In the genomic region with DNA sequence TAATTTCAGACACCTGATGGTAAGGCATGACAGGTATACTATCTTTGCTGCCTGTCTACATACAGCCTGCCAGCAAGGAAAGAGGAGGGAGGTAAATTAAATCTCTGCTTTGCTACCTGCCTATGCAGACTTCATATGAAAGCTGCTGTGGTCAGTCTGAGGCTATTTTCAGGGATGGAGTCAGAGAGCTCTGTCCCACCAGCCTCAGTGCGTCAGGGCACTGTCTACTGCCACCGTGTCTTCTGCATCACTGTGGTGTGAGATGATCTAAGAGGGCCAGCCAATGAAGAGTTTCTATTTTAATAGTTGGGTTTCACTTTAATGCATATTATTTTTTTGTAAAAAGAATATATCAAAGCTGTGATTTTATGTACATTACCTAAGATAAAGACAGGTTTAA, we compare ENCODE assay signal across 1 cellular context.
TF ChIP-seq lines count a peak whose summit lies in the region.

No MANE protein-coding gene starts in this region.

TF ChIP-seq in GM12878, 131 proteins besides CTCF, POLR2A, EP300 and RAD21:
- TF ChIP-seq MYC (IDR thresholded peaks at IDR 0.05; ENCODE audit: insufficient read depth, insufficient read length, insufficient replicate concordance, low read length, severe bottlenecking) (no peak), NR2C1 (IDR thresholded peaks at IDR 0.05) (no peak), EZH2 (IDR thresholded peaks at IDR 0.05; ENCODE audit: borderline replicate concordance, control insufficient read depth, low read depth, low read length) (no peak), MTA2 (IDR thresholded peaks at IDR 0.05; ENCODE audit: low read depth) (no peak), POU2F2 (IDR thresholded peaks at IDR 0.05; ENCODE audit: borderline replicate concordance, low read depth, low read length) (no peak), ZBTB40 (IDR thresholded peaks at IDR 0.05; ENCODE audit: borderline replicate concordance) (no peak), CHD1 (IDR thresholded peaks at IDR 0.05; ENCODE audit: low read depth, low read length) (no peak), CEBPZ (IDR thresholded peaks at IDR 0.05; ENCODE audit: low read depth, low read length) (no peak), ETV6 (conservative IDR thresholded peaks at IDR 0.05 in 1 of 2, IDR thresholded peaks at IDR 0.05 in 1 of 2; ENCODE audit: borderline replicate concordance in 1 of 2, low read depth in 1 of 2) (no peak), EGR1 (IDR thresholded peaks at IDR 0.05; ENCODE audit: borderline replicate concordance in 1 of 2, low read depth in 2 of 2, low read length in 2 of 2) (no peak), MYB (IDR thresholded peaks at IDR 0.05; ENCODE audit: borderline replicate concordance, low read depth, low read length) (no peak), MEF2B (IDR thresholded peaks at IDR 0.05; ENCODE audit: partially characterized antibody, poor library complexity, severe bottlenecking) (no peak), GATAD2B (conservative IDR thresholded peaks at IDR 0.05; ENCODE audit: low read depth) (no peak), CBX3 (IDR thresholded peaks at IDR 0.05; ENCODE audit: borderline replicate concordance, low read depth) (no peak), NFYA (IDR thresholded peaks at IDR 0.05; ENCODE audit: borderline replicate concordance, low read depth, low read length) (no peak), ZBED1 (IDR thresholded peaks at IDR 0.05; ENCODE audit: borderline replicate concordance) (no peak)
- TF ChIP-seq, protein P1, sequence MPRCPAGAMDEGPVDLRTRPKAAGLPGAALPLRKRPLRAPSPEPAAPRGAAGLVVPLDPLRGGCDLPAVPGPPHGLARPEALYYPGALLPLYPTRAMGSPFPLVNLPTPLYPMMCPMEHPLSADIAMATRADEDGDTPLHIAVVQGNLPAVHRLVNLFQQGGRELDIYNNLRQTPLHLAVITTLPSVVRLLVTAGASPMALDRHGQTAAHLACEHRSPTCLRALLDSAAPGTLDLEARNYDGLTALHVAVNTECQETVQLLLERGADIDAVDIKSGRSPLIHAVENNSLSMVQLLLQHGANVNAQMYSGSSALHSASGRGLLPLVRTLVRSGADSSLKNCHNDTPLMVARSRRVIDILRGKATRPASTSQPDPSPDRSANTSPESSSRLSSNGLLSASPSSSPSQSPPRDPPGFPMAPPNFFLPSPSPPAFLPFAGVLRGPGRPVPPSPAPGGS (IDR thresholded peaks at IDR 0.05; ENCODE audit: borderline replicate concordance, insufficient read depth, low read depth, low read length, poor library complexity, severe bottlenecking), result no peak
- TF ChIP-seq, protein P2, sequence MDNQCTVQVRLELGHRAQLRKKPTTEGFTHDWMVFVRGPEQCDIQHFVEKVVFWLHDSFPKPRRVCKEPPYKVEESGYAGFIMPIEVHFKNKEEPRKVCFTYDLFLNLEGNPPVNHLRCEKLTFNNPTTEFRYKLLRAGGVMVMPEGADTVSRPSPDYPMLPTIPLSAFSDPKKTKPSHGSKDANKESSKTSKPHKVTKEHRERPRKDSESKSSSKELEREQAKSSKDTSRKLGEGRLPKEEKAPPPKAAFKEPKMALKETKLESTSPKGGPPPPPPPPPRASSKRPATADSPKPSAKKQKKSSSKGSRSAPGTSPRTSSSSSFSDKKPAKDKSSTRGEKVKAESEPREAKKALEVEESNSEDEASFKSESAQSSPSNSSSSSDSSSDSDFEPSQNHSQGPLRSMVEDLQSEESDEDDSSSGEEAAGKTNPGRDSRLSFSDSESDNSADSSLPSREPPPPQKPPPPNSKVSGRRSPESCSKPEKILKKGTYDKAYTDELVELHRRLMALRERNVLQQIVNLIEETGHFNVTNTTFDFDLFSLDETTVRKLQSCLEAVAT (IDR thresholded peaks at IDR 0.05), result no peak
